ENCODE assay signal across 22 cellular contexts in genomic region chr1:31511848-31512615, GRCh38.
DNase-seq lines count a peak whose midpoint lies in the region; ATAC-seq and TF ChIP-seq lines count a peak whose summit lies in the region.
"Had no signal": no experiment of that assay in that cellular context is flagged by ENCODE, and none has a peak within 500 bp of the region (broad histone marks: within the 10 kb centered on the region; RNA-seq: fewer than 3 reads in every experiment).

No MANE protein-coding gene starts in this region.

- H3K4me2 ChIP-seq in PC-9: peak overlapping the region; percentile 40
- H3K4me2 ChIP-seq: KMS-11 had no signal

- peak overlapping the region; percentile 37 for H3K27ac ChIP-seq in PC-9
- no peak overlapping the region for H3K27ac ChIP-seq in effector memory CD4-positive, alpha-beta T cell (ENCODE audit: insufficient read depth, low read length, poor library complexity, severe bottlenecking)
- H3K27ac ChIP-seq: KMS-11, upper lobe of right lung had no signal

- POLR2A ChIA-PET in PC-9 (lab: Charles Lee; ENCODE audit: unreplicated experiment): interaction anchor here (0.6 kb wide), 1 partner anchor 461 kb away, joined by 4 read pairs; no protein-coding TSS in a partner anchor

- DNase-seq in DMS153 (lab: John Stamatoyannopoulos, UW) (peak; percentile 68), DMS153 treated with DMSO at 0.1 percent for 48 hours (lab: John Stamatoyannopoulos, UW; ENCODE audit: unreplicated experiment) (no peak), PC-9 (peak; percentile 45 to 72), left colon (no peak), type B pancreatic cell (ENCODE audit: extremely low spot score, unreplicated experiment) (no peak), GOT3 (lab: John Stamatoyannopoulos, UW) (no peak)
- no peak for DNase-seq in effector memory CD4-positive, alpha-beta T cell
- DNase-seq: activated CD4-positive, alpha-beta T cell treated with anti-CD3 and anti-CD28 coated beads, Interleukin-2, amount 10 ng/mL, durations not matched to agents 7 days and 5 days; activated T-cell treated with anti-CD3 and anti-CD28 coated beads, Interleukin-2, amount 50 U/mL, for 48 hours; kidney glomerular epithelial cell; NCI-H187; right cardiac atrium; SIG-M5; stimulated activated CD4-positive, alpha-beta T cell treated with anti-CD3 and anti-CD28 coated beads, Interleukin-12 subunit alpha, Interleukin-12 subunit beta, amount 100 ng/mL, for 4 hours; stimulated activated CD4-positive, alpha-beta T cell treated with anti-CD3 and anti-CD28 coated beads, Interleukin-4, amount 100 ng/mL, for 24 hours; substantia nigra; T1000; upper lobe of right lung had no signal

- H3K4me1 Mint-ChIP-seq in type B pancreatic cell (ENCODE audit: unreplicated experiment): peaks cover 14% of the 10 kb centered on the region

- BruUV-seq in PC-9 (replicated peaks; lab: Mats Ljungman, UMichigan): no TSS peak

- no peaks in the 10 kb centered on the region for H3K79me2 ChIP-seq in PC-9 (ENCODE audit: low read depth)

- peaks cover 5% of the 10 kb centered on the region for H3K9me3 Mint-ChIP-seq in type B pancreatic cell

- H3K36me3 ChIP-seq in PC-9 (ENCODE audit: low read depth): no peaks in the 10 kb centered on the region
- no peaks in the 10 kb centered on the region for H3K36me3 ChIP-seq in effector memory CD4-positive, alpha-beta T cell (ENCODE audit: control insufficient read depth, insufficient read depth, low read length)
- H3K36me3 ChIP-seq: HAP-1, upper lobe of right lung had no signal

- no peaks in the 10 kb centered on the region for H3K36me3 Mint-ChIP-seq in type B pancreatic cell
- H3K36me3 Mint-ChIP-seq: stimulated activated memory B cell treated with anti-CD40 and anti-IgM and Interleukin-4, amounts not matched to agents 10 μg/mL and 1 μg/mL and 100 μg/mL, for 72 hours had no signal

- H3K27ac Mint-ChIP-seq in type B pancreatic cell: peak overlapping the region; percentile 79
- H3K27ac Mint-ChIP-seq: activated CD4-positive, alpha-beta T cell treated with anti-CD3 and anti-CD28 coated beads, Interleukin-2, amount 10 ng/mL, durations not matched to agents 7 days and 5 days; stimulated activated memory B cell treated with anti-CD40 and anti-IgM and Interleukin-4, amounts not matched to agents 10 μg/mL and 1 μg/mL and 100 μg/mL, for 72 hours had no signal

- H3K9me3 ChIP-seq in PC-9 (ENCODE audit: insufficient read depth, low read depth): 0 out of 2 replicates have a peak, but pooled peaks cover 13% of the 10 kb centered on the region
- no peaks in the 10 kb centered on the region for H3K9me3 ChIP-seq in effector memory CD4-positive, alpha-beta T cell (ENCODE audit: control insufficient read depth, low read length)
- H3K9me3 ChIP-seq: HAP-1, upper lobe of right lung had no signal

- no peak overlapping the region for H3K4me3 ChIP-seq in PC-9
- no peak overlapping the region for H3K4me3 ChIP-seq in effector memory CD4-positive, alpha-beta T cell (ENCODE audit: insufficient read depth, low read depth, low read length, poor library complexity, severe bottlenecking)
- H3K4me3 ChIP-seq: HAP-1, upper lobe of right lung had no signal

- H3K9me2 ChIP-seq in PC-9 (ENCODE audit: insufficient read depth): no peaks in the 10 kb centered on the region

- CTCF ChIA-PET in PC-9 (lab: Charles Lee): no interaction called here

- TF ChIP-seq CTCF in PC-9 (conservative IDR thresholded peaks at IDR 0.05): no peak
- TF ChIP-seq CTCF in type B pancreatic cell (conservative IDR thresholded peaks at IDR 0.05): no peak

- H3K4me3 Mint-ChIP-seq in type B pancreatic cell: no peak overlapping the region
- H3K4me3 Mint-ChIP-seq: activated CD4-positive, alpha-beta T cell treated with anti-CD3 and anti-CD28 coated beads, Interleukin-2, amount 10 ng/mL, durations not matched to agents 7 days and 5 days; stimulated activated memory B cell treated with anti-CD40 and anti-IgM and Interleukin-4, amounts not matched to agents 10 μg/mL and 1 μg/mL and 100 μg/mL, for 72 hours had no signal

- peak; percentile 13 for ATAC-seq in left colon
- ATAC-seq in HG03469 (IDR thresholded peaks at IDR 0.05; ENCODE audit: unreplicated experiment): no peak
- ATAC-seq: right cardiac atrium; stimulated activated memory B cell treated with anti-CD40 and anti-IgM and Interleukin-4, amounts not matched to agents 10 μg/mL and 1 μg/mL and 100 μg/mL, for 72 hours had no signal

- H3K27me3 ChIP-seq in PC-9 (ENCODE audit: insufficient read depth, low read depth): no peaks in the 10 kb centered on the region
- H3K27me3 ChIP-seq in effector memory CD4-positive, alpha-beta T cell (replicated peaks; ENCODE audit: control insufficient read depth, insufficient read depth, low read length, poor library complexity, severe bottlenecking): no peaks in the 10 kb centered on the region
- H3K27me3 ChIP-seq: upper lobe of right lung had no signal

- peaks cover 4% of the 10 kb centered on the region; the same call in 1 of the 2 replicates for H3F3A ChIP-seq in PC-9 (ENCODE audit: insufficient read depth, low read depth)

- H4K20me1 ChIP-seq in PC-9 (ENCODE audit: insufficient read depth): no peaks in the 10 kb centered on the region

- no peaks in the 10 kb centered on the region for H3K27me3 Mint-ChIP-seq in type B pancreatic cell

- intact Hi-C loops in PC-9 (cut with micrococcal nuclease; ENCODE audit: unreplicated experiment) (loop anchor here (2.0 kb wide), 1 partner anchor 35 kb away; no protein-coding TSS in a partner anchor), left colon (cut with DNase I, micrococcal nuclease) (no loop called here)

- H2AFZ ChIP-seq in PC-9: no peak overlapping the region

- peaks cover 34% of the 10 kb centered on the region for H3K4me1 ChIP-seq in PC-9 (replicated peaks; ENCODE audit: insufficient read depth)
- H3K4me1 ChIP-seq in effector memory CD4-positive, alpha-beta T cell (ENCODE audit: control insufficient read depth, insufficient read depth, low read length, poor library complexity, severe bottlenecking): no peaks in the 10 kb centered on the region
- H3K4me1 ChIP-seq: HAP-1, upper lobe of right lung had no signal

Comparison
In these comparisons a context has a peak if more than half of its experiments do, and no peak if none do; other contexts are left out.
1. DNase-seq: peak in DMS153 (single experiment) and PC-9 (2 of 2); none in DMS153 treated with DMSO at 0.1 percent for 48 hours (single experiment), left colon (0 of 2), type B pancreatic cell (single experiment), GOT3 (single experiment) and effector memory CD4-positive, alpha-beta T cell (0 of 3).